ENCODE assay signal across 20 cellular contexts in the genomic region with DNA sequence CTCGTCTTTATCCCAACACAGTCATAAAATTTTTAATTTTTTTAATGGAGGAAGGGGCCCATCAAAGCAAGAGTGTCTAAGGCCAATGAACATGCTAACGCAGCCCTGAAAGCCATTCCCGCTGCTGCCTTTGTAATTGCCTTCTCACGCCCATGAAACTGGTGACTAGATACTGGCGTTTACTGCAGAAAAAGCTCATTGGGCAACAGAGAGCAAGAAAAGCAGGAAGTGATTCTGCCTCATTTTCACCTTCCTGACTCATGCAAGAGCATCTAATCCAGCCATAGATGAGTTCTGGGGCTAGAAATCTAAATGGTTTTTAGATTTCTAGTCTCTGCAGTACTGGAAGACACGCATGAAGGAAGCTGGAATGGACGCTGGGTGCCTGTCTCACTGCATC.
DNase-seq lines count a peak whose midpoint lies in the region; ATAC-seq, FAIRE-seq and TF ChIP-seq lines count a peak whose summit lies in the region.
"Had no signal": no experiment of that assay in that cellular context is flagged by ENCODE, and none has a peak within 500 bp of the region (broad histone marks: within the 10 kb centered on the region; RNA-seq: fewer than 3 reads in every experiment).

No MANE protein-coding gene starts in this region.

- no peak overlapping the region for H3K56ac ChIP-seq in H1 (replicated peaks; ENCODE audit: insufficient read length, low read depth, low read length)

- no peak overlapping the region for H2BK20ac ChIP-seq in H1 (ENCODE audit: low read length)

- in situ Hi-C loops in GM23248 (cut with MboI), result no loop called here

- POLR2A ChIA-PET in H1 (lab: Charles Lee; ENCODE audit: partially characterized antibody), result no interaction called here

- H3F3A ChIP-seq in GM23248 (ENCODE audit: insufficient read depth), result 0 out of 2 replicates have a peak, but pooled peaks cover 5% of the 10 kb centered on the region

- H3K4me2 ChIP-seq in GM23248 (ENCODE audit: unreplicated experiment) (no peak overlapping the region), H1 (ENCODE audit: insufficient read depth in 1 of 2, low read depth in 2 of 2, low read length in 2 of 2) (no peak overlapping the region), osteoblast (ENCODE audit: insufficient read depth, low read length) (no peak overlapping the region)

- H3K79me2 ChIP-seq in GM23248 (ENCODE audit: insufficient read depth), result no peaks in the 10 kb centered on the region
- H3K79me2 ChIP-seq in H1 (ENCODE audit: control insufficient read depth in 1 of 2, insufficient read depth in 2 of 2, low read length in 2 of 2), result no peaks in the 10 kb centered on the region
- no peaks in the 10 kb centered on the region for H3K79me2 ChIP-seq in osteoblast (ENCODE audit: insufficient read depth, low read length)

- H3K4me3 ChIP-seq in GM23248 (no peak overlapping the region), H1 (ENCODE audit: extremely low read depth in 1 of 4, insufficient read depth in 2 of 4, low read depth in 3 of 4, low read length in 4 of 4) (no peak overlapping the region), osteoblast (ENCODE audit: insufficient read depth, low read length) (no peak overlapping the region)
- no peak overlapping the region for H3K4me3 ChIP-seq in effector memory CD4-positive, alpha-beta T cell (ENCODE audit: insufficient read depth, low read depth, low read length, poor library complexity, severe bottlenecking)

- H3K14ac ChIP-seq in H1 (ENCODE audit: insufficient read length), result no peak overlapping the region

- no peak overlapping the region for H4K8ac ChIP-seq in H1 (ENCODE audit: extremely low read depth, insufficient read depth, low read length)

- no peaks in the 10 kb centered on the region for H3K27me3 ChIP-seq in GM23248 (replicated peaks; ENCODE audit: insufficient read depth)
- H3K27me3 ChIP-seq in H1 (replicated peaks in 1 of 4; ENCODE audit: control insufficient read depth in 3 of 4, extremely low read depth in 1 of 4, insufficient read depth in 3 of 4, low read length in 3 of 4), result no peaks in the 10 kb centered on the region
- H3K27me3 ChIP-seq in osteoblast (ENCODE audit: insufficient read depth, low read length), result no peaks in the 10 kb centered on the region
- H3K27me3 ChIP-seq in effector memory CD4-positive, alpha-beta T cell (replicated peaks; ENCODE audit: control insufficient read depth, insufficient read depth, low read length, poor library complexity, severe bottlenecking), result no peaks in the 10 kb centered on the region

- H3K79me1 ChIP-seq in H1 (ENCODE audit: low read depth, low read length), result no peaks in the 10 kb centered on the region

- H2AFZ ChIP-seq in GM23248 (no peak overlapping the region), H1 (ENCODE audit: low read length) (peak overlapping the region; percentile 78), osteoblast (ENCODE audit: low read length) (peak overlapping the region; percentile 2)

- H3K9me3 ChIP-seq in GM23248 (ENCODE audit: low read depth) (no peaks in the 10 kb centered on the region), H1 (ENCODE audit: insufficient read depth in 2 of 2, low read depth in 1 of 2, low read length in 1 of 2) (no peaks in the 10 kb centered on the region), osteoblast (ENCODE audit: low read depth, low read length) (no peaks in the 10 kb centered on the region)
- H3K9me3 ChIP-seq in effector memory CD4-positive, alpha-beta T cell (ENCODE audit: control insufficient read depth, low read length), result no peaks in the 10 kb centered on the region

- no peak overlapping the region for H3K27ac ChIP-seq in GM23248
- H3K27ac ChIP-seq in H1 (ENCODE audit: low read depth, low read length), result no peak overlapping the region
- H3K27ac ChIP-seq in osteoblast (ENCODE audit: low read depth, low read length), result no peak overlapping the region
- H3K27ac ChIP-seq in effector memory CD4-positive, alpha-beta T cell (ENCODE audit: insufficient read depth, low read length, poor library complexity, severe bottlenecking), result no peak overlapping the region

- TF ChIP-seq CTCF in H1 (IDR thresholded peaks at IDR 0.05; ENCODE audit: control extremely low read depth in 1 of 3, insufficient read depth in 1 of 3, low read depth in 1 of 3, low read length in 3 of 3) (no peak), osteoblast (IDR thresholded peaks at IDR 0.05; ENCODE audit: extremely low read depth, low read depth, low read length) (no peak)

- H3K23me2 ChIP-seq in H1 (ENCODE audit: low read depth, low read length), result no peaks in the 10 kb centered on the region

- H3K18ac ChIP-seq in H1 (ENCODE audit: extremely low read depth, low read length), result no peak overlapping the region

- no peaks in the 10 kb centered on the region for H3K9me2 ChIP-seq in GM23248 (ENCODE audit: insufficient read depth)

- H3K4ac ChIP-seq in H1 (replicated peaks; ENCODE audit: insufficient read length, low read depth, low read length), result no peak overlapping the region

- H4K5ac ChIP-seq in H1 (ENCODE audit: insufficient read length, low read depth, low read length), result no peak overlapping the region

- TF ChIP-seq EP300 in H1 (IDR thresholded peaks at IDR 0.05; ENCODE audit: borderline replicate concordance in 1 of 2, low read depth in 2 of 2, low read length in 2 of 2), result no peak

- CTCF ChIA-PET in H1 (lab: Charles Lee; ENCODE audit: partially characterized antibody), result interaction anchor here (0.6 to 1.5 kb wide), 3 partner anchors 9 to 113 kb away, joined by 3 to 6 read pairs (median 4); no protein-coding TSS in a partner anchor

- FAIRE-seq in H1 (lab: Jason Lieb, UNC), result no peak
- FAIRE-seq: kidney, urothelium cell line had no signal

- H2BK12ac ChIP-seq in H1 (ENCODE audit: low read depth, low read length), result no peak overlapping the region

- no peak overlapping the region for H2AK5ac ChIP-seq in H1 (ENCODE audit: low read depth, low read length)

- no peaks in the 10 kb centered on the region for H3K36me3 ChIP-seq in GM23248 (ENCODE audit: low read depth)
- H3K36me3 ChIP-seq in H1 (ENCODE audit: control insufficient read depth in 2 of 4, insufficient read depth in 4 of 4, low read length in 3 of 4), result no peaks in the 10 kb centered on the region
- no peaks in the 10 kb centered on the region for H3K36me3 ChIP-seq in osteoblast (ENCODE audit: insufficient read depth, low read length)
- H3K36me3 ChIP-seq in effector memory CD4-positive, alpha-beta T cell (ENCODE audit: control insufficient read depth, insufficient read depth, low read length), result no peaks in the 10 kb centered on the region

- no peak overlapping the region for H3K23ac ChIP-seq in H1 (ENCODE audit: insufficient read length)

- H2BK15ac ChIP-seq in H1 (ENCODE audit: low read length), result no peak overlapping the region

- no peak overlapping the region for H4K91ac ChIP-seq in H1 (replicated peaks; ENCODE audit: insufficient read length, low read length)

- H3K4me1 ChIP-seq in GM23248 (ENCODE audit: insufficient read depth), result peaks cover 12% of the 10 kb centered on the region
- H3K4me1 ChIP-seq in H1 (replicated peaks in 1 of 4; ENCODE audit: control insufficient read depth in 3 of 4, insufficient read depth in 4 of 4, low read length in 3 of 4), result no peaks in the 10 kb centered on the region
- H3K4me1 ChIP-seq in osteoblast (ENCODE audit: insufficient read depth, low read length), result peaks cover 10% of the 10 kb centered on the region
- no peaks in the 10 kb centered on the region for H3K4me1 ChIP-seq in effector memory CD4-positive, alpha-beta T cell (ENCODE audit: control insufficient read depth, insufficient read depth, low read length, poor library complexity, severe bottlenecking)

- no peak for TF ChIP-seq RAD21 in H1 (IDR thresholded peaks at IDR 0.05 in 1 of 2, conservative IDR thresholded peaks at IDR 0.05 in 1 of 2; ENCODE audit: low read depth in 2 of 2, low read length in 2 of 2)

- H2BK5ac ChIP-seq in H1 (ENCODE audit: low read depth, low read length), result no peak overlapping the region

- no peak overlapping the region for H3K9ac ChIP-seq in GM23248
- H3K9ac ChIP-seq in H1 (replicated peaks in 1 of 4; ENCODE audit: extremely low read depth in 1 of 4, low read depth in 3 of 4, low read length in 3 of 4), result no peak overlapping the region

- no peak for ATAC-seq in HG03432 (IDR thresholded peaks at IDR 0.05; ENCODE audit: unreplicated experiment)
- ATAC-seq: effector memory CD8-positive, alpha-beta T cell; natural killer cell; PC-3 had no signal

- H4K20me1 ChIP-seq in GM23248 (ENCODE audit: insufficient read depth), result no peaks in the 10 kb centered on the region
- H4K20me1 ChIP-seq in H1 (replicated peaks in 1 of 2; ENCODE audit: control insufficient read depth in 1 of 2, insufficient read depth in 2 of 2, low read length in 2 of 2), result no peaks in the 10 kb centered on the region
- H4K20me1 ChIP-seq in osteoblast (ENCODE audit: insufficient read depth, low read length), result no peaks in the 10 kb centered on the region

- 93 to 96% methylated on average over 7 of the region's 7 CpGs for WGBS in GM23248 (ENCODE audit: low coverage in 1 of 2, low lambda C conversion rate in 2 of 2, missing lambda C conversion rate in 2 of 2), 2 experiments
- 89 to 100% methylated on average over 1 to 7 of the region's 7 CpGs for WGBS in H1 (ENCODE audit: extremely low coverage in 1 of 2, insufficient coverage in 1 of 2, insufficient read length in 1 of 2, insufficient replicate concordance in 2 of 2, low coverage in 1 of 2, low lambda C conversion rate in 2 of 2, missing lambda C conversion rate in 1 of 2), 2 experiments

- TF ChIP-seq POLR2A in H1 (IDR thresholded peaks at IDR 0.05; ENCODE audit: control extremely low read depth in 1 of 2, low read depth in 2 of 2, low read length in 2 of 2), result no peak

- peak; percentile 11 for DNase-seq in GM23248
- peak; percentile 80 to 89 for DNase-seq in NOMO-1 (lab: John Stamatoyannopoulos, UW; ENCODE audit: unreplicated experiment in 2 of 2)
- no peak for DNase-seq in H1 (ENCODE audit: low read depth in 1 of 2, low spot score in 2 of 2)
- DNase-seq in osteoblast (ENCODE audit: insufficient read length, low spot score, missing footprints), result no peak
- no peak for DNase-seq in effector memory CD4-positive, alpha-beta T cell
- no peak for DNase-seq in T-helper 1 cell
- DNase-seq: activated CD4-positive, alpha-beta T cell treated with anti-CD3 and anti-CD28 coated beads for 1 hour; activated gamma-delta T cell; anterior cingulate cortex; cerebellar nuclear complex; effector memory CD8-positive, alpha-beta T cell; kidney; mesenchymal stem cell; natural killer cell; NCI-H1930; NCI-H510A; PC-3; stimulated activated CD4-positive, alpha-beta T cell treated with anti-CD3 and anti-CD28 coated beads, Interleukin-4, amount 100 ng/mL, for 24 hours had no signal

- no peak overlapping the region for H2BK120ac ChIP-seq in H1 (replicated peaks; ENCODE audit: low read depth, low read length)

TF ChIP-seq in H1, 55 proteins besides CTCF, POLR2A, EP300 and RAD21:
- TF ChIP-seq TEAD4 (IDR thresholded peaks at IDR 0.05; ENCODE audit: low read depth, low read length), result no peak
- TF ChIP-seq RFX5 (IDR thresholded peaks at IDR 0.05; ENCODE audit: borderline replicate concordance, low read depth, low read length), result 0 out of 2 replicates have a peak, but pooled peaks have one; percentile 21
- no peak for TF ChIP-seq TBP (IDR thresholded peaks at IDR 0.05; ENCODE audit: low read depth, low read length)

Comparison
In these comparisons a context has a peak if more than half of its experiments do, and no peak if none do; other contexts are left out.
1. DNase-seq: peak in GM23248 (single experiment) and NOMO-1 (2 of 2); none in H1 (0 of 2), osteoblast (single experiment), effector memory CD4-positive, alpha-beta T cell (0 of 3) and T-helper 1 cell (0 of 5).